Comparison of ENCODE assay signal across 7 cellular contexts in the genomic region with DNA sequence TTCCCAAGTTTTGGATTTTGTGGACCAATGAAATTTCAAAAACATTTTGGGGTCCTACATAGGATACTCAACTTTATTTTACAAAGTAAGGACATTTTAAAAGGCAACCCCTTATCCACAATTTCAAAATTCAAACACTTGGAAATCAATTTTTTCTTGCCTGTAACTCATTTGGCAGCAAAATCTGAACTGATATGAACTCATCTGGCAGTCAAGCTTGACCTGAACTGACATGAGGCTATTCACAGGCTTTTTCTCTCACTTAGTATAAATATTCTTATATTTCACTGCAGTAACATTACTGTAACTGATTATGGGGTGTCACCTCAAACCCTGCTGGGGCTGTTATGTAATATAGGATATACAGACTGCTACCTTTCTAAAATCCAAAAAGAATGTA.
"Had no signal": no experiment of that assay in that cellular context is flagged by ENCODE, and none has a peak within 500 bp of the region (broad histone marks: within the 10 kb centered on the region; RNA-seq: fewer than 3 reads in every experiment).

No MANE protein-coding gene starts in this region.

- ATAC-seq: GM12878 had no signal

- FAIRE-seq: G401.6, GM12878, GM12891, GM18507, GM19239 had no signal

- H3K4me3 ChIP-seq: GM12878 had no signal

- DNase-seq: GDM1, GF-D8 had no signal
